Comparison of ENCODE assay signal across 8 cellular contexts in the genomic region with DNA sequence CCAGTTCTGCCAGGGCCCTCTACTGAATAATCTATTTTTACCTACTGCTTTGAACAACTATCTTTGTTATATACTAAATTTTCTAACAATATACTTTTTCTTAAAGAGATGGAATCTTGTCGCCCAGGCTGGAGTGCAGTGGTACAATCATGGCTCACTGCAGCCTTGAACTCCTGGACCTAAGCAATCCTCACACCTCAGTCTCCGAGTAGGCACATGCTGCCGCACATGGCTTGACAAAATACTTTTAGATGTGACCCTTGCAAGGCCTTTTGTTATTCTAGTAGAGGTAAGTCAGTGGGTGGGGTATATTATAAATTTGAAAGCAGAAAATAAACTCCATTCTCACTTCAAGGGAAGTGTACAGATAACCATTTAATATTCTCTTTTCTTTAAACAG.
"Had no signal": no experiment of that assay in that cellular context is flagged by ENCODE, and none has a peak within 500 bp of the region (broad histone marks: within the 10 kb centered on the region; RNA-seq: fewer than 3 reads in every experiment).

No MANE protein-coding gene starts in this region.

- ATAC-seq: HepG2, K562 had no signal

- H3K27ac Mint-ChIP-seq: IgD-negative memory B cell had no signal

- DNase-seq: IMR-90, KBM-7, KG1 had no signal

- H3K4me3 ChIP-seq: K562 had no signal

- H3K27ac ChIP-seq: HL-60 had no signal

- FAIRE-seq: HepG2, HTR-8/SVneo, K562 had no signal
